In genomic region chr11:93131709-93132108, GRCh38 we compare ENCODE assay signal across 11 cellular contexts.
DNase-seq lines count a peak whose midpoint lies in the region; ATAC-seq and TF ChIP-seq lines count a peak whose summit lies in the region.
"Had no signal": no experiment of that assay in that cellular context is flagged by ENCODE, and none has a peak within 500 bp of the region (broad histone marks: within the 10 kb centered on the region; RNA-seq: fewer than 3 reads in every experiment).

No MANE protein-coding gene starts in this region.

- H3K4me1 ChIP-seq in DND-41 (ENCODE audit: insufficient read depth, low read length): no peaks in the 10 kb centered on the region
- H3K4me1 ChIP-seq in OCI-LY1 (ENCODE audit: insufficient read depth, low read length, severe bottlenecking): no peaks in the 10 kb centered on the region
- H3K4me1 ChIP-seq in thyroid gland: no peaks in the 10 kb centered on the region

- H3K79me2 ChIP-seq in DND-41 (ENCODE audit: insufficient read depth, low read length) (no peaks in the 10 kb centered on the region), OCI-LY1 (ENCODE audit: insufficient read depth, low read length) (no peaks in the 10 kb centered on the region)

- no peak overlapping the region for H3K4me3 ChIP-seq in DND-41 (ENCODE audit: low read depth in 1 of 2, low read length in 2 of 2)
- H3K4me3 ChIP-seq in LNCaP clone FGC (ENCODE audit: low read depth, low read length): no peak overlapping the region
- H3K4me3 ChIP-seq in OCI-LY1 (ENCODE audit: low read depth, low read length, poor library complexity, severe bottlenecking): no peak overlapping the region
- no peak overlapping the region for H3K4me3 ChIP-seq in thyroid gland (replicated peaks in 1 of 3)

- H3K9me3 ChIP-seq in DND-41 (ENCODE audit: insufficient read depth, low read length, severe bottlenecking): no peaks in the 10 kb centered on the region
- H3K9me3 ChIP-seq in OCI-LY1 (ENCODE audit: low read length): no peaks in the 10 kb centered on the region
- no peaks in the 10 kb centered on the region for H3K9me3 ChIP-seq in thyroid gland

- no peaks in the 10 kb centered on the region for H3K9me2 ChIP-seq in OCI-LY1 (ENCODE audit: low read depth, low read length)

- WGBS in thyroid gland, 2 donors: 45 to 54% methylated on average over 2 of the region's 2 CpGs

- TF ChIP-seq CTCF in DND-41 (IDR thresholded peaks at IDR 0.05; ENCODE audit: borderline replicate concordance, extremely low read depth, low read length, poor library complexity, severe bottlenecking) (peak; percentile 48), LNCaP clone FGC (IDR thresholded peaks at IDR 0.05; ENCODE audit: control insufficient read depth, extremely low read depth, insufficient read depth) (peak; percentile 50; the same call in 1 of the 2 replicates), OCI-LY1 (IDR thresholded peaks at IDR 0.05; ENCODE audit: low read length) (peak; percentile 13; the same call in 1 of the 2 replicates), thyroid gland (IDR thresholded peaks at IDR 0.05) (no peak)

- H3K9ac ChIP-seq in DND-41 (ENCODE audit: low read depth, low read length) (no peak overlapping the region), OCI-LY1 (ENCODE audit: low read length) (no peak overlapping the region)

- no peak for DNase-seq in DND-41
- no peak for DNase-seq in LNCaP clone FGC (ENCODE audit: low read depth)
- DNase-seq in iPS-NIHi7 (ENCODE audit: extremely low spot score): peak; percentile 33
- DNase-seq in thyroid gland: no peak
- DNase-seq: activated T-cell treated with anti-CD3 and anti-CD28 coated beads, Interleukin-2, amount 50 U/mL, for 72 hours; MM.1S; substantia nigra had no signal

- peak; percentile 53; the same call in 1 of the 3 replicates for ATAC-seq in DND-41 (ENCODE audit: insufficient read depth, low read depth)
- ATAC-seq in GM19463 (IDR thresholded peaks at IDR 0.05; ENCODE audit: unreplicated experiment): no peak
- ATAC-seq in GM18873 (IDR thresholded peaks at IDR 0.05; ENCODE audit: low FRiP score, unreplicated experiment): no peak
- ATAC-seq in GM18519 (IDR thresholded peaks at IDR 0.05; ENCODE audit: low FRiP score, unreplicated experiment): no peak
- ATAC-seq: activated T-cell treated with anti-CD3 and anti-CD28 coated beads, Interleukin-2, amount 50 U/mL, for 72 hours had no signal

- no peak overlapping the region for H3K4me2 ChIP-seq in DND-41 (ENCODE audit: insufficient read depth, low read length)
- H3K4me2 ChIP-seq in OCI-LY1 (ENCODE audit: low read length): no peak overlapping the region

- H4K20me1 ChIP-seq in DND-41 (ENCODE audit: insufficient read depth, low read length): no peaks in the 10 kb centered on the region
- no peaks in the 10 kb centered on the region for H4K20me1 ChIP-seq in OCI-LY1 (ENCODE audit: insufficient read depth, low read length)

- H3K27ac ChIP-seq in DND-41 (ENCODE audit: low read length) (no peak overlapping the region), OCI-LY1 (ENCODE audit: low read depth, low read length, poor library complexity, severe bottlenecking) (no peak overlapping the region), thyroid gland (no peak overlapping the region)

- H3K36me3 ChIP-seq in DND-41 (ENCODE audit: insufficient read depth, low read length) (no peaks in the 10 kb centered on the region), OCI-LY1 (ENCODE audit: insufficient read depth, low read length) (no peaks in the 10 kb centered on the region), thyroid gland (no peaks in the 10 kb centered on the region)

- intact Hi-C loops in thyroid gland (cut with DNase I): no loop called here

- H2AFZ ChIP-seq in DND-41 (ENCODE audit: low read depth, low read length) (no peak overlapping the region), OCI-LY1 (ENCODE audit: low read length) (no peak overlapping the region)

- no peak for TF ChIP-seq POLR2A in thyroid gland (IDR thresholded peaks at IDR 0.05)

- no peaks in the 10 kb centered on the region for H3F3A ChIP-seq in OCI-LY1 (ENCODE audit: insufficient read depth, low read length)

- no peaks in the 10 kb centered on the region for H3K27me3 ChIP-seq in DND-41 (ENCODE audit: insufficient read depth, low read length, poor library complexity)
- H3K27me3 ChIP-seq in OCI-LY1 (ENCODE audit: insufficient read depth, low read length): no peaks in the 10 kb centered on the region
- H3K27me3 ChIP-seq in thyroid gland: no peaks in the 10 kb centered on the region

Comparison
In these comparisons a context has a peak if more than half of its experiments do, and no peak if none do; other contexts are left out.
1. CTCF ChIP-seq: peak in DND-41 (single experiment), LNCaP clone FGC (single experiment) and OCI-LY1 (single experiment); none in thyroid gland (0 of 6).